23 cellular contexts compared by ENCODE assay signal in the genomic region with DNA sequence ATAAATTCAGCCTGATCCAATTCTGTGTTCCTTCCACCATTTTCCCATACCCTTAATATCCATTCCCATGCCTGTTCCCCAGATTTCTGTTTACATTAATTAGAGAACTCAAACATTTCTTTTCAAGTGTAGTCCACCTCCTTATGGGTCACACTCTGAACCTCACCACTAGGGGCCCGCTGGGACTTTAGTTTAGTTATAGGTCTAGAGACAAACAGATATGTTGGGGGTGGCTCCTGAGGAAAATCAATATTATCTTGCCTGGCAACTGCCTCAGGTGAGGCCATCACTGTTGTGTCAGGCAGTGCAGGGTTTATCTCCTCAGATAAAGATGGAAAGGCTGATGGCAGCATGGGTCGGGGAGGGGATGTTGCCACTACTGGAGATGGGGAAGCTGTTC.
"Had no signal": no experiment of that assay in that cellular context is flagged by ENCODE, and none has a peak within 500 bp of the region (broad histone marks: within the 10 kb centered on the region; RNA-seq: fewer than 3 reads in every experiment).

No MANE protein-coding gene starts in this region.

- H3K36me3 ChIP-seq: brain microvascular endothelial cell, cardiac muscle cell, SJSA1 had no signal

- H3K36me3 Mint-ChIP-seq: activated naive CD4-positive, alpha-beta T cell treated with anti-CD3 and anti-CD28 coated beads, Interleukin-2, amount 10 ng/mL, durations not matched to agents 7 days and 5 days; activated naive CD8-positive, alpha-beta T cell treated with anti-CD3 and anti-CD28 coated beads for 36 hours had no signal

- H3K4me1 Mint-ChIP-seq: activated naive CD4-positive, alpha-beta T cell treated with anti-CD3 and anti-CD28 coated beads, Interleukin-2, amount 10 ng/mL, durations not matched to agents 7 days and 5 days; activated naive CD8-positive, alpha-beta T cell treated with anti-CD3 and anti-CD28 coated beads for 36 hours had no signal

- H3K27me3 Mint-ChIP-seq: activated naive CD4-positive, alpha-beta T cell treated with anti-CD3 and anti-CD28 coated beads, Interleukin-2, amount 10 ng/mL, durations not matched to agents 7 days and 5 days had no signal

- H3K4me3 Mint-ChIP-seq: activated CD8-positive, alpha-beta T cell treated with anti-CD3 and anti-CD28 coated beads for 36 hours; activated naive CD4-positive, alpha-beta T cell treated with anti-CD3 and anti-CD28 coated beads, Interleukin-2, amount 10 ng/mL, durations not matched to agents 7 days and 5 days; activated naive CD8-positive, alpha-beta T cell treated with anti-CD3 and anti-CD28 coated beads for 36 hours; activated T-cell treated with anti-CD3 and anti-CD28 coated beads, Interleukin-2, amount 50 U/mL, for 72 hours; T-helper 2 cell treated with Interferon-gamma antibody and Interleukin-4, amounts not matched to agents 5 μg/mL and 100 μg/mL, for 36 hours had no signal

- H3K4me3 ChIP-seq: cardiac muscle cell, SJSA1 had no signal

- DNase-seq: activated CD4-positive, alpha-beta T cell treated with anti-CD3 and anti-CD28 coated beads for 4 hours; activated CD8-positive, alpha-beta memory T cell treated with anti-CD3 and anti-CD28 coated beads, Interleukin-2, amount 50 U/mL, for 4 hours; activated CD8-positive, alpha-beta T cell treated with anti-CD3 and anti-CD28 coated beads for 36 hours; activated gamma-delta T cell treated with Interleukin-2 at 50 U/mL for 16 hours; activated naive CD4-positive, alpha-beta T cell treated with anti-CD3 and anti-CD28 coated beads, Interleukin-2, amount 10 ng/mL, durations not matched to agents 7 days and 5 days; activated naive CD8-positive, alpha-beta T cell treated with anti-CD3 and anti-CD28 coated beads for 36 hours; activated T-cell treated with anti-CD3 and anti-CD28 coated beads, Interleukin-2, amount 50 U/mL, for 72 hours; brain microvascular endothelial cell; NCI-H1092 treated with DMSO at 0.1 percent for 48 hours; NCI-H1417 treated with DMSO at 0.1 percent for 48 hours; NCI-H1694; NCI-H2029; NCI-H526 treated with DMSO at 0.1 percent for 48 hours; NCI-H82; RPMI8226; SHP77; SW 1271 had no signal

- H3K27me3 ChIP-seq: brain microvascular endothelial cell, cardiac muscle cell, SJSA1 had no signal

- H3K27ac Mint-ChIP-seq: activated CD8-positive, alpha-beta T cell treated with anti-CD3 and anti-CD28 coated beads for 36 hours; activated naive CD4-positive, alpha-beta T cell treated with anti-CD3 and anti-CD28 coated beads, Interleukin-2, amount 10 ng/mL, durations not matched to agents 7 days and 5 days; activated naive CD8-positive, alpha-beta T cell treated with anti-CD3 and anti-CD28 coated beads for 36 hours; activated T-cell treated with anti-CD3 and anti-CD28 coated beads, Interleukin-2, amount 50 U/mL, for 72 hours; activated T-helper 2 cell treated with anti-CD3 and anti-CD28 coated beads, Interferon-gamma antibody, Interleukin-2, Interleukin-4, amounts not matched to agents 10 μg/mL and 5 μg/mL and 100 μg/mL, durations not matched to agents 14 hours and 24 hours and 36 hours; T-helper 2 cell treated with Interferon-gamma antibody and Interleukin-4, amounts not matched to agents 5 μg/mL and 100 μg/mL, for 36 hours had no signal

- ATAC-seq: activated CD4-positive, CD25-positive, alpha-beta regulatory T cell treated with anti-CD3 and anti-CD28 coated beads, Interleukin-2, amount 50 U/mL, for 24 hours; activated CD8-positive, alpha-beta T cell treated with anti-CD3 and anti-CD28 coated beads for 36 hours; activated T-cell treated with anti-CD3 and anti-CD28 coated beads, Interleukin-2, amount 50 U/mL, for 72 hours; SK-N-SH treated with all-trans-retinoic acid at 6 μM for 48 hours had no signal

- H3K27ac ChIP-seq: brain microvascular endothelial cell, cardiac muscle cell, SJSA1 had no signal
